Comparison of ENCODE assay signal across 26 cellular contexts in genomic region chr12:367972-368371, GRCh38.
"Had no signal": no experiment of that assay in that cellular context is flagged by ENCODE, and none has a peak within 500 bp of the region (broad histone marks: within the 10 kb centered on the region; RNA-seq: fewer than 3 reads in every experiment).

No MANE protein-coding gene starts in this region.

- H3K27me3 Mint-ChIP-seq: naive thymus-derived CD8-positive, alpha-beta T cell; progenitor cell of endocrine pancreas; stimulated activated naive CD8-positive, alpha-beta T cell treated with anti-CD3 and anti-CD28 coated beads, Interleukin-15, Interleukin-2, amounts not matched to agents 100 ng/mL and 50 ng/mL, for 24 hours had no signal

- H3K4me1 ChIP-seq: left lung, lower lobe of right lung, right atrium auricular region, spleen, suprapubic skin, tibial artery, upper lobe of right lung had no signal

- H3K27ac Mint-ChIP-seq: naive thymus-derived CD8-positive, alpha-beta T cell; progenitor cell of endocrine pancreas; stimulated activated naive CD8-positive, alpha-beta T cell treated with anti-CD3 and anti-CD28 coated beads, Interleukin-15, Interleukin-2, amounts not matched to agents 100 ng/mL and 50 ng/mL, for 24 hours had no signal

- DNase-seq: hypothalamus; immature natural killer cell; kidney; left colon; left lung; lower lobe of right lung; mammary epithelial cell; mesenchymal stem cell; naive thymus-derived CD8-positive, alpha-beta T cell; ovary; spleen; stimulated activated CD4-positive, alpha-beta T cell treated with anti-CD3 and anti-CD28 coated beads, Interleukin-4, amount 100 ng/mL, for 24 hours; stimulated activated naive CD4-positive, alpha-beta T cell; tibial artery; trophoblast cell; upper lobe of right lung had no signal

- ATAC-seq: left colon; left lung; lower lobe of right lung; naive thymus-derived CD8-positive, alpha-beta T cell; sciatic nerve; stimulated activated effector memory CD8-positive, alpha-beta T cell treated with anti-CD3 and anti-CD28 coated beads, Interleukin-12 subunit alpha, Interleukin-12 subunit beta, amount 100 ng/mL, for 72 hours; upper lobe of right lung had no signal

- H3K4me3 Mint-ChIP-seq: immature natural killer cell; naive thymus-derived CD8-positive, alpha-beta T cell; stimulated activated effector memory CD8-positive, alpha-beta T cell treated with anti-CD3 and anti-CD28 coated beads, Interleukin-12 subunit alpha, Interleukin-12 subunit beta, amount 100 ng/mL, for 72 hours; stimulated activated naive CD8-positive, alpha-beta T cell treated with anti-CD3 and anti-CD28 coated beads, Interleukin-15, Interleukin-2, amounts not matched to agents 100 ng/mL and 50 ng/mL, for 24 hours had no signal

- FAIRE-seq: islet of Langerhans, kidney, urothelium cell line had no signal

- H3K4me3 ChIP-seq: left lung, lower lobe of right lung, ovary, right atrium auricular region, skin epidermis, spleen, suprapubic skin, thoracic aorta, tibial artery, upper lobe of right lung had no signal

- H3K27ac ChIP-seq: left lung, lower lobe of right lung, ovary, right atrium auricular region, skin epidermis, spleen, suprapubic skin, thoracic aorta, tibial artery, upper lobe of right lung had no signal

- H3K9me3 Mint-ChIP-seq: stimulated activated effector memory CD8-positive, alpha-beta T cell treated with anti-CD3 and anti-CD28 coated beads, Interleukin-12 subunit alpha, Interleukin-12 subunit beta, amount 100 ng/mL, for 72 hours had no signal
